ENCODE assay signal across 14 cellular contexts in genomic region chrX:1164322-1165288, GRCh38. TPM values are rescaled to one million over a fixed set of nuclear protein-coding genes. Genes with fewer than 3 reads are reported as not detected.
A peak's percentile ranks its signal among the peaks of the same experiment; 100 is the strongest.
DNase-seq lines count a peak whose midpoint lies in the region; ATAC-seq and TF ChIP-seq lines count a peak whose summit lies in the region.
"Had no signal": no experiment of that assay in that cellular context is flagged by ENCODE, and none has a peak within 500 bp of the region (broad histone marks: within the 10 kb centered on the region; RNA-seq: fewer than 3 reads in every experiment).

No MANE protein-coding gene starts in this region.

- H3K4me1 Mint-ChIP-seq in natural killer cell = peaks cover 9 to 17% of the 10 kb centered on the region in 2 donors
- peaks cover 4 to 11% of the 10 kb centered on the region in 2 donors for H3K4me1 Mint-ChIP-seq in natural killer cell treated with Interleukin-12 subunit alpha and Interleukin-12 subunit beta and Interleukin-15 and Interleukin-18, amount 100 ng/mL, for 72 hours (ENCODE audit: low read depth in 2 of 2)

- H3K4me3 ChIP-seq in OCI-LY7 (ENCODE audit: low read depth, low read length, poor library complexity, severe bottlenecking) = peak overlapping the region; percentile 32
- H3K4me3 ChIP-seq in thymus (ENCODE audit: low read length) = no peak overlapping the region
- H3K4me3 ChIP-seq: suprapubic skin had no signal

- H3K4me1 ChIP-seq in OCI-LY7 (ENCODE audit: insufficient read depth, low read length, poor library complexity, severe bottlenecking) (peaks cover 8% of the 10 kb centered on the region), thymus (ENCODE audit: control insufficient read depth, insufficient read depth, low read length) (peaks cover 3% of the 10 kb centered on the region)

- intact Hi-C loops in natural killer cell (cut with micrococcal nuclease) (no loop called here), OCI-LY7 (cut with micrococcal nuclease; ENCODE audit: unreplicated experiment) (no loop called here)

- H3K36me3 ChIP-seq in OCI-LY7 (ENCODE audit: insufficient read depth, low read length) = no peaks in the 10 kb centered on the region
- no peaks in the 10 kb centered on the region for H3K36me3 ChIP-seq in thymus (ENCODE audit: control insufficient read depth, insufficient read depth)
- H3K36me3 ChIP-seq: suprapubic skin had no signal

- no peak for TF ChIP-seq CTCF in natural killer cell (IDR thresholded peaks at IDR 0.05)
- no peak for TF ChIP-seq CTCF in OCI-LY7 (conservative IDR thresholded peaks at IDR 0.05; ENCODE audit: low read length)

- WGBS in thymus = 8% methylated on average over 18 of the region's 18 CpGs

- H3K27ac ChIP-seq in OCI-LY7 (ENCODE audit: low read depth, low read length, poor library complexity, severe bottlenecking) (peak overlapping the region; percentile 40), thymus (ENCODE audit: low read depth) (peak overlapping the region; percentile 42)
- H3K27ac ChIP-seq: C4-2B, suprapubic skin had no signal

- no peaks in the 10 kb centered on the region for H3K79me2 ChIP-seq in OCI-LY7 (ENCODE audit: insufficient read depth, low read depth, low read length)

- peak overlapping the region; percentile 74; the same call in 1 of the 2 replicates for H2AFZ ChIP-seq in OCI-LY7 (ENCODE audit: low read length)

- peak in 2 of 3 donors; percentile 21 to 27 for ATAC-seq in natural killer cell
- ATAC-seq in natural killer cell treated with Interleukin-12 subunit alpha and Interleukin-12 subunit beta and Interleukin-15 and Interleukin-18, amount 100 ng/mL, for 72 hours = no peak

- H3K9me2 ChIP-seq in OCI-LY7 (ENCODE audit: insufficient read depth, low read length) = no peaks in the 10 kb centered on the region

- no peak overlapping the region for H3K4me3 Mint-ChIP-seq in natural killer cell
- H3K4me3 Mint-ChIP-seq in natural killer cell treated with Interleukin-12 subunit alpha and Interleukin-12 subunit beta and Interleukin-15 and Interleukin-18, amount 100 ng/mL, for 72 hours = no peak overlapping the region
- H3K4me3 Mint-ChIP-seq: activated T-helper 1 cell treated with anti-CD3 and anti-CD28 coated beads, Interleukin-12 subunit alpha, Interleukin-12 subunit beta, Interleukin-2, Interleukin-4 antibody, amounts not matched to agents 30 ng/mL and 10 ng/mL and 1 ng/mL, durations not matched to agents 14 hours and 24 hours and 36 hours had no signal

- CTCF ChIA-PET in OCI-LY7 (lab: Charles Lee; ENCODE audit: unreplicated experiment) = no interaction called here

- no peaks in the 10 kb centered on the region for H3K27me3 ChIP-seq in thymus (ENCODE audit: control insufficient read depth, insufficient read depth)
- H3K27me3 ChIP-seq: suprapubic skin had no signal

- POLR2A ChIA-PET in OCI-LY7 (lab: Charles Lee) = no interaction called here

- H3K36me3 Mint-ChIP-seq in natural killer cell = no peaks in the 10 kb centered on the region
- peaks cover 3% of the 10 kb centered on the region for H3K36me3 Mint-ChIP-seq in natural killer cell treated with Interleukin-12 subunit alpha and Interleukin-12 subunit beta and Interleukin-15 and Interleukin-18, amount 100 ng/mL, for 72 hours
- H3K36me3 Mint-ChIP-seq: IgD-negative memory B cell had no signal

- no peaks in the 10 kb centered on the region for H3K27me3 Mint-ChIP-seq in natural killer cell (ENCODE audit: low read depth in 2 of 2)
- H3K27me3 Mint-ChIP-seq in natural killer cell treated with Interleukin-12 subunit alpha and Interleukin-12 subunit beta and Interleukin-15 and Interleukin-18, amount 100 ng/mL, for 72 hours = peaks cover 5 to 13% of the 10 kb centered on the region in 2 donors

- no TSS peak for BruUV-seq in OCI-LY7 (replicated peaks; lab: Mats Ljungman, UMichigan)

- peaks cover 5 to 10% of the 10 kb centered on the region in 2 donors for H3K9me3 Mint-ChIP-seq in natural killer cell
- peaks cover 10% of the 10 kb centered on the region for H3K9me3 Mint-ChIP-seq in natural killer cell treated with Interleukin-12 subunit alpha and Interleukin-12 subunit beta and Interleukin-15 and Interleukin-18, amount 100 ng/mL, for 72 hours

- no peak for DNase-seq in natural killer cell
- no peak for DNase-seq in natural killer cell treated with Interleukin-12 subunit alpha and Interleukin-12 subunit beta and Interleukin-15 and Interleukin-18, amount 100 ng/mL, for 72 hours (ENCODE audit: low spot score)
- peak; percentile 76 for DNase-seq in OCI-LY7 (ENCODE audit: low spot score)
- DNase-seq in hepatic stellate cell (ENCODE audit: low spot score) = peak; percentile 11
- DNase-seq in activated effector memory CD4-positive, alpha-beta T cell treated with Interleukin-2 at 50 U/mL for 16 hours = no peak
- DNase-seq in NCI-H146 (lab: John Stamatoyannopoulos, UW) = no peak
- DNase-seq in HK-2 (ENCODE audit: unreplicated experiment) = no peak
- DNase-seq: NCI-H2081 treated with DMSO at 0.1 percent for 48 hours had no signal

- no peaks in the 10 kb centered on the region for H4K20me1 ChIP-seq in OCI-LY7 (ENCODE audit: insufficient read depth, low read length)

- no peak overlapping the region for H3K27ac Mint-ChIP-seq in natural killer cell
- no peak overlapping the region for H3K27ac Mint-ChIP-seq in natural killer cell treated with Interleukin-12 subunit alpha and Interleukin-12 subunit beta and Interleukin-15 and Interleukin-18, amount 100 ng/mL, for 72 hours
- H3K27ac Mint-ChIP-seq: activated T-helper 1 cell treated with anti-CD3 and anti-CD28 coated beads, Interleukin-12 subunit alpha, Interleukin-12 subunit beta, Interleukin-2, Interleukin-4 antibody, amounts not matched to agents 30 ng/mL and 10 ng/mL and 1 ng/mL, durations not matched to agents 14 hours and 24 hours and 36 hours; IgD-negative memory B cell had no signal

- no peaks in the 10 kb centered on the region for H3K9me3 ChIP-seq in OCI-LY7 (ENCODE audit: low read length)
- H3K9me3 ChIP-seq in thymus (ENCODE audit: control insufficient read depth) = no peaks in the 10 kb centered on the region
- H3K9me3 ChIP-seq: suprapubic skin had no signal

- H3K4me2 ChIP-seq in OCI-LY7 (ENCODE audit: low read length) = peak overlapping the region; percentile 52; the same call in 1 of the 2 replicates

RNA-seq across cellular contexts. Expression of gene CRLF2, which starts 47.8 kb away (rescaled TPM):
- total RNA-seq in natural killer cell (1 to 10 TPM in 1 of 3 donors, not detected in 2; 1.3 TPM), OCI-LY7 (2022) (0.80 and 1.2 TPM in 2 replicates)
- total RNA-seq in natural killer cell treated with Interleukin-12 subunit alpha and Interleukin-12 subunit beta and Interleukin-15 and Interleukin-18, amount 100 ng/mL, for 72 hours = 1 to 10 TPM in 1 of 2 donors, not detected in 1; 2.3 TPM
- 1.0 and 3.3 TPM in 2 replicates for total RNA-seq in OCI-LY7 (2014; rRNA removed; shearing (Covaris generic))
- polyA plus RNA-seq in thymus = 2.0 TPM
- total RNA-seq: cardiac septum had no signal
- polyA plus RNA-seq: IgD-negative memory B cell had no signal

Comparison
In these comparisons a context has a peak if more than half of its experiments do, and no peak if none do; other contexts are left out.
1. ATAC-seq: peak in natural killer cell (2 of 3); none in natural killer cell treated with Interleukin-12 subunit alpha and Interleukin-12 subunit beta and Interleukin-15 and Interleukin-18, amount 100 ng/mL, for 72 hours (0 of 2).
2. DNase-seq: peak in OCI-LY7 (single experiment) and hepatic stellate cell (single experiment); none in natural killer cell (single experiment), natural killer cell treated with Interleukin-12 subunit alpha and Interleukin-12 subunit beta and Interleukin-15 and Interleukin-18, amount 100 ng/mL, for 72 hours (single experiment), activated effector memory CD4-positive, alpha-beta T cell treated with Interleukin-2 at 50 U/mL for 16 hours (single experiment), NCI-H146 (single experiment) and HK-2 (single experiment).